In genomic region chr3:21783834-21784233, GRCh38 we compare ENCODE assay signal across 1 cellular context.
TF ChIP-seq lines count a peak whose summit lies in the region.

No MANE protein-coding gene starts in this region.

TF ChIP-seq in K562, 482 proteins besides CTCF, POLR2A, EP300 and RAD21 (continued from another document):
- peak; percentile 55; the same call in 1 of the 2 replicates for TF ChIP-seq BHLHE40 (IDR thresholded peaks at IDR 0.05; ENCODE audit: low read length)
TF ChIP-seq in K562: peak in this region for 10.
